Comparison of ENCODE assay signal across 18 cellular contexts in genomic region chr17:44397479-44398440, GRCh38. TPM values are rescaled to one million over a fixed set of nuclear protein-coding genes. Genes with fewer than 3 reads are reported as not detected.
"Had no signal": no experiment of that assay in that cellular context is flagged by ENCODE, and none has a peak within 500 bp of the region (broad histone marks: within the 10 kb centered on the region; RNA-seq: fewer than 3 reads in every experiment).

No MANE protein-coding gene starts in this region.

- H3K9me3 Mint-ChIP-seq: endodermal cell, nephron had no signal

- DNase-seq: activated CD4-positive, alpha-beta T cell treated with anti-CD3 and anti-CD28 coated beads for 1 hour; activated CD4-positive, alpha-beta T cell treated with anti-CD3 and anti-CD28 coated beads, Interleukin-2, amount 50 U/mL, for 48 hours; activated naive CD4-positive, alpha-beta T cell treated with anti-CD3 and anti-CD28 coated beads, Interleukin-2, amount 50 U/mL, for 16 hours; amygdala; dermis blood vessel endothelial cell; endodermal cell; erythroblast; glutamatergic neuron; left cardiac atrium; sigmoid colon; stimulated activated CD4-positive, alpha-beta T cell treated with anti-CD3 and anti-CD28 coated beads, Interleukin-2, amount 100 ng/mL, for 24 hours; stimulated activated naive CD4-positive, alpha-beta T cell treated with Interleukin-2 at 50 U/mL for 16 hours; T-helper 9 cell; upper lobe of right lung had no signal

- H3K27me3 ChIP-seq: sigmoid colon, suprapubic skin, upper lobe of right lung had no signal

- H3K4me1 Mint-ChIP-seq: brain, endodermal cell, nephron had no signal

- H3K27ac Mint-ChIP-seq: endodermal cell, nephron had no signal

- H3K4me1 ChIP-seq: sigmoid colon, suprapubic skin, upper lobe of right lung had no signal

- H3K27me3 Mint-ChIP-seq: brain had no signal

- ATAC-seq: left cardiac atrium had no signal

- H3K9me3 ChIP-seq: sigmoid colon, suprapubic skin, upper lobe of right lung had no signal

- H3K4me3 Mint-ChIP-seq: brain, endodermal cell, nephron had no signal

- H3K4me3 ChIP-seq: sigmoid colon, suprapubic skin, upper lobe of right lung had no signal

- H3K27ac ChIP-seq: sigmoid colon, suprapubic skin, upper lobe of right lung had no signal

RNA-seq across cellular contexts. Expression of gene ITGA2B, which starts 8.3 kb away (rescaled TPM):
- total RNA-seq: osteoblast had no signal
